10 cellular contexts compared by ENCODE assay signal in genomic region chr22:40107244-40107643, GRCh38.
DNase-seq lines count a peak whose midpoint lies in the region; ATAC-seq, FAIRE-seq and TF ChIP-seq lines count a peak whose summit lies in the region.
"Had no signal": no experiment of that assay in that cellular context is flagged by ENCODE, and none has a peak within 500 bp of the region (broad histone marks: within the 10 kb centered on the region; RNA-seq: fewer than 3 reads in every experiment).

No MANE protein-coding gene starts in this region.

- FAIRE-seq in HepG2 (lab: Jason Lieb, UNC), result no peak

- no peak for ATAC-seq in HepG2
- ATAC-seq in right lobe of liver, result peak; percentile 51 to 69 (median 62)
- ATAC-seq in GM18498 (IDR thresholded peaks at IDR 0.05; ENCODE audit: unreplicated experiment), result no peak
- no peak for ATAC-seq in GM18867 (IDR thresholded peaks at IDR 0.05; ENCODE audit: unreplicated experiment)
- ATAC-seq: HCT116 had no signal

- TF ChIP-seq POLR2A in HepG2 (IDR thresholded peaks at IDR 0.05; ENCODE audit: insufficient read depth in 1 of 2, low read depth in 2 of 2, low read length in 2 of 2) (no peak), right lobe of liver (IDR thresholded peaks at IDR 0.05) (no peak), uterus (IDR thresholded peaks at IDR 0.05) (no peak)

- no peak overlapping the region for H2AFZ ChIP-seq in HepG2 (ENCODE audit: low read length)

- TF ChIP-seq CTCF in liver (IDR thresholded peaks at IDR 0.05; ENCODE audit: low read depth, low read length, missing input control), result no peak
- no peak for TF ChIP-seq CTCF in HepG2 (CRISPR knock-in tag; IDR thresholded peaks at IDR 0.05)
- no peak for TF ChIP-seq CTCF in right lobe of liver (IDR thresholded peaks at IDR 0.05)
- TF ChIP-seq CTCF in uterus (IDR thresholded peaks at IDR 0.05), result no peak
- no peak for TF ChIP-seq CTCF in glutamatergic neuron (IDR thresholded peaks at IDR 0.05; ENCODE audit: partially characterized antibody, unreplicated experiment)

- H3K27ac ChIP-seq in liver (ENCODE audit: low read depth in 1 of 2, low read length in 2 of 2) (peak overlapping the region; percentile 9 to 22), HepG2 (ENCODE audit: extremely low read length, insufficient read depth, low read length) (no peak overlapping the region), right lobe of liver (peak overlapping the region; percentile 21 to 50 (median 41)), uterus (peak overlapping the region; percentile 62 to 82)

- H3K79me2 ChIP-seq in HepG2 (ENCODE audit: insufficient read depth, low read length), result no peaks in the 10 kb centered on the region

- peak overlapping the region; percentile 62 to 74 for H3K9ac ChIP-seq in liver (ENCODE audit: low read depth in 1 of 2, low read length in 2 of 2)
- no peak overlapping the region for H3K9ac ChIP-seq in HepG2 (ENCODE audit: insufficient read depth, low read depth, low read length)

- peaks cover 68% of the 10 kb centered on the region for H3K4me1 Mint-ChIP-seq in activated naive CD8-positive, alpha-beta T cell treated with anti-CD3 and anti-CD28 coated beads for 36 hours
- peaks cover 2% of the 10 kb centered on the region for H3K4me1 Mint-ChIP-seq in glutamatergic neuron (ENCODE audit: low read depth, unreplicated experiment)

- intact Hi-C loops in HepG2 (cut with micrococcal nuclease; ENCODE audit: unreplicated experiment) (no loop called here), right lobe of liver (cut with DNase I) (no loop called here), uterus (cut with DNase I; ENCODE audit: low total_unique reads) (no loop called here)

- peak overlapping the region; percentile 89 for H3K27ac Mint-ChIP-seq in activated naive CD8-positive, alpha-beta T cell treated with anti-CD3 and anti-CD28 coated beads for 36 hours
- no peak overlapping the region for H3K27ac Mint-ChIP-seq in glutamatergic neuron (ENCODE audit: unreplicated experiment)
- H3K27ac Mint-ChIP-seq: dendritic cell treated with granulocyte-macrophage colony-stimulating factor and Interleukin-4, amounts not matched to agents 40 ng/mL and 50 ng/mL, for 4 days had no signal

- H3K4me1 ChIP-seq in liver (ENCODE audit: control insufficient read depth in 4 of 4, insufficient read depth in 4 of 4, low read length in 3 of 4), result peaks cover 1 to 14% (median 6%) of the 10 kb centered on the region in 4 donors
- H3K4me1 ChIP-seq in HepG2 (ENCODE audit: insufficient read depth, low read length), result no peaks in the 10 kb centered on the region
- H3K4me1 ChIP-seq in right lobe of liver, result peaks cover 0 to 20% (median 6%) of the 10 kb centered on the region in 4 donors
- peaks cover 0 to 4% of the 10 kb centered on the region in 2 donors for H3K4me1 ChIP-seq in uterus

- H3K27me3 ChIP-seq in liver (ENCODE audit: control insufficient read depth in 4 of 4, insufficient read depth in 4 of 4, low read length in 3 of 4) (no peaks in the 10 kb centered on the region), HepG2 (ENCODE audit: control insufficient read depth in 1 of 2, insufficient read depth in 2 of 2, low read length in 2 of 2) (no peaks in the 10 kb centered on the region), right lobe of liver (no peaks in the 10 kb centered on the region), uterus (no peaks in the 10 kb centered on the region)

- no TSS peak for BruUV-seq in HepG2 (replicated peaks; lab: Mats Ljungman, UMichigan)

- TF ChIP-seq EP300 in HepG2 (IDR thresholded peaks at IDR 0.05; ENCODE audit: low read depth in 2 of 2, low read length in 2 of 2) (no peak), HepG2 (CRISPR knock-in tag; IDR thresholded peaks at IDR 0.05; ENCODE audit: borderline replicate concordance) (no peak)

- H3K4me3 Mint-ChIP-seq in activated naive CD8-positive, alpha-beta T cell treated with anti-CD3 and anti-CD28 coated beads for 36 hours, result peak overlapping the region; percentile 79
- H3K4me3 Mint-ChIP-seq in glutamatergic neuron (ENCODE audit: unreplicated experiment), result no peak overlapping the region
- H3K4me3 Mint-ChIP-seq: dendritic cell treated with granulocyte-macrophage colony-stimulating factor and Interleukin-4, amounts not matched to agents 40 ng/mL and 50 ng/mL, for 4 days had no signal

- peaks cover 2% of the 10 kb centered on the region; the same call in 1 of the 2 replicates for H4K20me1 ChIP-seq in HepG2 (ENCODE audit: insufficient read depth, low read length)

- TF ChIP-seq RAD21 in liver (IDR thresholded peaks at IDR 0.05), result no peak
- no peak for TF ChIP-seq RAD21 in HepG2 (CRISPR knock-in tag; IDR thresholded peaks at IDR 0.05)

- DNase-seq in HepG2 (ENCODE audit: low spot score), result no peak
- DNase-seq in activated naive CD8-positive, alpha-beta T cell treated with anti-CD3 and anti-CD28 coated beads for 36 hours, result no peak
- DNase-seq in right lobe of liver, result no peak
- DNase-seq in uterus, result no peak
- DNase-seq in glutamatergic neuron, result no peak

- H3K36me3 ChIP-seq in liver (ENCODE audit: control insufficient read depth in 4 of 4, insufficient read depth in 3 of 4, low read depth in 1 of 4, low read length in 3 of 4) (no peaks in the 10 kb centered on the region), HepG2 (replicated peaks in 1 of 2; ENCODE audit: control insufficient read depth in 1 of 2, insufficient read depth in 2 of 2, low read length in 2 of 2) (no peaks in the 10 kb centered on the region), right lobe of liver (no peaks in the 10 kb centered on the region), uterus (no peaks in the 10 kb centered on the region)

- POLR2A ChIA-PET in HepG2 (lab: Yijun Ruan, JAX), result no interaction called here

- CTCF ChIA-PET in HepG2 (lab: Yijun Ruan, JAX; ENCODE audit: low intra/inter-chr PET ratio, low total read pairs), result no interaction called here

- no peak overlapping the region for H3K4me2 ChIP-seq in HepG2 (ENCODE audit: low read depth, low read length)

- 3% methylated on average over 1 of the region's 1 CpG for WGBS in liver
- 89% methylated on average over 1 of the region's 1 CpG for WGBS in HepG2 (ENCODE audit: low lambda C conversion rate)
- 3% methylated on average over 1 of the region's 1 CpG for WGBS in right lobe of liver (ENCODE audit: insufficient coverage, low coverage, low lambda C conversion rate, missing lambda C conversion rate)

- peak overlapping the region in 2 of 3 donors; percentile 27 to 37 for H3K4me3 ChIP-seq in liver (ENCODE audit: low read depth in 1 of 3, low read length in 3 of 3)
- no peak overlapping the region for H3K4me3 ChIP-seq in HepG2 (replicated peaks in 1 of 3; ENCODE audit: insufficient read depth in 1 of 3, low read depth in 2 of 3, low read length in 3 of 3)
- H3K4me3 ChIP-seq in right lobe of liver, result peak overlapping the region; percentile 6 to 19 (median 15)
- H3K4me3 ChIP-seq in uterus, result peak overlapping the region; percentile 6 to 19

- H3K36me3 Mint-ChIP-seq in activated naive CD8-positive, alpha-beta T cell treated with anti-CD3 and anti-CD28 coated beads for 36 hours, result peaks cover 7% of the 10 kb centered on the region
- no peaks in the 10 kb centered on the region for H3K36me3 Mint-ChIP-seq in glutamatergic neuron (ENCODE audit: unreplicated experiment)

- peaks cover 4% of the 10 kb centered on the region for H3K9me3 Mint-ChIP-seq in activated naive CD8-positive, alpha-beta T cell treated with anti-CD3 and anti-CD28 coated beads for 36 hours
- H3K9me3 Mint-ChIP-seq in glutamatergic neuron (ENCODE audit: unreplicated experiment), result no peaks in the 10 kb centered on the region
- H3K9me3 Mint-ChIP-seq: dendritic cell treated with granulocyte-macrophage colony-stimulating factor and Interleukin-4, amounts not matched to agents 40 ng/mL and 50 ng/mL, for 4 days had no signal

- in situ Hi-C loops in HepG2 (cut with HindIII; ENCODE audit: extremely low pct_ligation_motif_present, low pct_unique_long_range_greater_than_20kb), result no loop called here

- no peaks in the 10 kb centered on the region for H3K27me3 Mint-ChIP-seq in activated naive CD8-positive, alpha-beta T cell treated with anti-CD3 and anti-CD28 coated beads for 36 hours
- H3K27me3 Mint-ChIP-seq in glutamatergic neuron (ENCODE audit: unreplicated experiment), result no peaks in the 10 kb centered on the region
- H3K27me3 Mint-ChIP-seq: dendritic cell treated with granulocyte-macrophage colony-stimulating factor and Interleukin-4, amounts not matched to agents 40 ng/mL and 50 ng/mL, for 4 days had no signal

- H3K9me3 ChIP-seq in liver (ENCODE audit: control insufficient read depth in 4 of 4, low read length in 3 of 4), result no peaks in the 10 kb centered on the region
- H3K9me3 ChIP-seq in HepG2 (ENCODE audit: low read length), result no peaks in the 10 kb centered on the region
- no peaks in the 10 kb centered on the region for H3K9me3 ChIP-seq in right lobe of liver
- no peaks in the 10 kb centered on the region for H3K9me3 ChIP-seq in uterus

TF ChIP-seq in liver, 16 proteins besides CTCF, POLR2A, EP300 and RAD21 (continues in another document):
- TF ChIP-seq FOXA2 (IDR thresholded peaks at IDR 0.05) (no peak), ATF3 (IDR thresholded peaks at IDR 0.05) (no peak), HNF4G (IDR thresholded peaks at IDR 0.05) (no peak), JUND (IDR thresholded peaks at IDR 0.05) (no peak)

TF ChIP-seq in HepG2, 621 proteins besides CTCF, POLR2A, EP300 and RAD21 (continues in another document):
- TF ChIP-seq ZNF704 (CRISPR knock-in tag; IDR thresholded peaks at IDR 0.05; ENCODE audit: borderline replicate concordance) (no peak), MTA3 (CRISPR knock-in tag; IDR thresholded peaks at IDR 0.05) (no peak), POLR2AphosphoS2 (IDR thresholded peaks at IDR 0.05; ENCODE audit: low read depth, low read length) (no peak), ZNF34 (CRISPR knock-in tag; IDR thresholded peaks at IDR 0.05; ENCODE audit: borderline replicate concordance) (no peak), ZNF616 (CRISPR knock-in tag; IDR thresholded peaks at IDR 0.05; ENCODE audit: low read depth) (no peak), ZNF678 (CRISPR knock-in tag; IDR thresholded peaks at IDR 0.05) (no peak), ZNF543 (CRISPR knock-in tag; IDR thresholded peaks at IDR 0.05) (no peak)

Comparison
In these comparisons a context has a peak if more than half of its experiments do, and no peak if none do; other contexts are left out.
1. H3K4me3 ChIP-seq: peak in liver (2 of 3), right lobe of liver (3 of 3) and uterus (2 of 2); none in HepG2 (0 of 3).
2. ATAC-seq: peak in right lobe of liver (4 of 4); none in HepG2 (single experiment), GM18498 (single experiment) and GM18867 (single experiment).